8 cellular contexts compared by ENCODE assay signal in genomic region chr11:30914143-30914762, GRCh38.
DNase-seq lines count a peak whose midpoint lies in the region; ATAC-seq and TF ChIP-seq lines count a peak whose summit lies in the region.

No MANE protein-coding gene starts in this region.

- H3K27me3 ChIP-seq in brain microvascular endothelial cell (replicated peaks) = no peaks in the 10 kb centered on the region
- no peaks in the 10 kb centered on the region for H3K27me3 ChIP-seq in testis

- no peaks in the 10 kb centered on the region for H3K4me1 ChIP-seq in testis

- in situ Hi-C loops in brain microvascular endothelial cell (cut with HindIII; ENCODE audit: low pct_ligation_motif_present, low sequenced_read_pairs) = no loop called here

- TF ChIP-seq POLR2A in testis (IDR thresholded peaks at IDR 0.05) = no peak

- H3K27ac ChIP-seq in brain microvascular endothelial cell (no peak overlapping the region), testis (no peak overlapping the region)

- WGBS in testis, 2 donors = 33 to 36% methylated on average over 7 to 8 of the region's 8 CpGs

- peak; percentile 32 for DNase-seq in COR-L47 (lab: John Stamatoyannopoulos, UW)
- DNase-seq in NCI-H2227 (lab: John Stamatoyannopoulos, UW; ENCODE audit: unreplicated experiment) = peak; percentile 85
- peak; percentile 58 for DNase-seq in brain microvascular endothelial cell
- DNase-seq in inferior parietal cortex (ENCODE audit: extremely low spot score) = peak; percentile 57
- DNase-seq in testis = peak; percentile 80
- DNase-seq in hepatic stellate cell (ENCODE audit: low spot score) = no peak

- intact Hi-C loops in testis (cut with DNase I; ENCODE audit: low total_unique reads) = no loop called here

- TF ChIP-seq CTCF in brain microvascular endothelial cell (IDR thresholded peaks at IDR 0.05; ENCODE audit: low read depth, low read length, missing control alignments) (peak; percentile 83), testis (IDR thresholded peaks at IDR 0.05) (peak; percentile 35 to 61 (median 41))

- no peaks in the 10 kb centered on the region for H3K36me3 ChIP-seq in brain microvascular endothelial cell (replicated peaks)
- no peaks in the 10 kb centered on the region for H3K36me3 ChIP-seq in testis (ENCODE audit: low read depth, missing control alignments)

- no peak overlapping the region for H3K4me3 ChIP-seq in brain microvascular endothelial cell (ENCODE audit: low read depth, low read length)
- no peak overlapping the region for H3K4me3 ChIP-seq in testis

- ATAC-seq in GM21529 (IDR thresholded peaks at IDR 0.05; ENCODE audit: unreplicated experiment) (peak; percentile 62), GM21786 (IDR thresholded peaks at IDR 0.05; ENCODE audit: unreplicated experiment) (no peak)

- no peaks in the 10 kb centered on the region for H3K9me3 ChIP-seq in testis
